In the genomic region with DNA sequence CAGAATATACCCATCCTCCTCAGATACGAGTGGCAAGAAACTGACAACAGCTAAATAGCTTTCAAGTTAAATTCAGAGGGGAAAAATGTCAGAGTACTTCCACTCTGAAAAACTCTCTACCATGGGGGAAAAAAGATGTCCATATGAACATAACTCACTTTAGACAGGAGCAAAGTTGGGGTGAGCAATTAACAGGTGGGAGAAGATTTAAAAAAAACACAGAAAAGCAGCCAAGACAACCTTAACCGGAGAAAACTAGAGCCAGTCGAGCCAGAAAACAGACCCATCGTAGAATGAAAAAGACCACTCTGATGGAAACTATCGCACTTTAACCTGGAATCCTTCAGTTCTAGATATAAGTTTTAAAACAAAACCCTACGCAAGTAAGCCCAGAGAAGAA, we compare ENCODE assay signal across 9 cellular contexts. TPM values are rescaled to one million over a fixed set of nuclear protein-coding genes. Genes with fewer than 3 reads are reported as not detected.
A peak's percentile ranks its signal among the peaks of the same experiment; 100 is the strongest.
DNase-seq lines count a peak whose midpoint lies in the region; ATAC-seq and TF ChIP-seq lines count a peak whose summit lies in the region.
"Had no signal": no experiment of that assay in that cellular context is flagged by ENCODE, and none has a peak within 500 bp of the region (broad histone marks: within the 10 kb centered on the region; RNA-seq: fewer than 3 reads in every experiment).

No MANE protein-coding gene starts in this region.

- ATAC-seq in heart left ventricle (no peak), Right ventricle myocardium inferior (no peak), GM19395 (IDR thresholded peaks at IDR 0.05; ENCODE audit: unreplicated experiment) (no peak), GM21367 (IDR thresholded peaks at IDR 0.05; ENCODE audit: unreplicated experiment) (no peak)

- TF ChIP-seq POLR2A in heart left ventricle (IDR thresholded peaks at IDR 0.05) (no peak), vagina (IDR thresholded peaks at IDR 0.05) (no peak)

- H3K27ac ChIP-seq in heart left ventricle = peak overlapping the region; percentile 71 to 97 (median 91)
- H3K27ac ChIP-seq in vagina = peak overlapping the region; percentile 86

- H3K27me3 Mint-ChIP-seq in MCF 10A (ENCODE audit: insufficient read depth, unreplicated experiment) (no peaks in the 10 kb centered on the region), mesothelial cell of epicardium (ENCODE audit: low read depth) (no peaks in the 10 kb centered on the region)

- DNase-seq in heart left ventricle (no peak), Right ventricle myocardium inferior (ENCODE audit: missing footprints) (no peak), MCF 10A (ENCODE audit: unreplicated experiment) (no peak), mesothelial cell of epicardium (ENCODE audit: low spot score in 2 of 2, unreplicated experiment in 2 of 2) (no peak), vagina (ENCODE audit: extremely low spot score in 2 of 2) (no peak), NCI-H526 treated with DMSO at 0.1 percent for 48 hours (lab: John Stamatoyannopoulos, UW) (no peak)
- DNase-seq: NCI-H1417 treated with DMSO at 0.1 percent for 48 hours had no signal

- no peaks in the 10 kb centered on the region for H3K9me3 ChIP-seq in heart left ventricle
- no peaks in the 10 kb centered on the region for H3K9me3 ChIP-seq in vagina

- H3K36me3 Mint-ChIP-seq in MCF 10A (ENCODE audit: insufficient read depth, unreplicated experiment) (peaks cover 54% of the 10 kb centered on the region), mesothelial cell of epicardium (peaks cover 12% of the 10 kb centered on the region)

- POLR2A ChIA-PET in MCF 10A (lab: Yijun Ruan, JAX) = interaction anchor here (0.5 to 3.9 kb wide), 15 partner anchors 9 to 377 kb away, joined by 3 to 20 read pairs (median 4); a partner anchor contains a TSS

- WGBS in heart left ventricle, 4 donors = 5 to 6% (median 6%) methylated on average over 6 of the region's 6 CpGs

- H3K4me1 Mint-ChIP-seq in MCF 10A (ENCODE audit: insufficient read depth, unreplicated experiment) = peaks cover 18% of the 10 kb centered on the region
- H3K4me1 Mint-ChIP-seq in mesothelial cell of epicardium = peaks cover 12% of the 10 kb centered on the region

- H3K36me3 ChIP-seq in heart left ventricle (peaks cover 0 to 46% (median 42%) of the 10 kb centered on the region in 9 donors), vagina (peaks cover 0 to 19% of the 10 kb centered on the region in 2 donors)

- H3K4me3 ChIP-seq in heart left ventricle (peak overlapping the region; percentile 58 to 86 (median 72)), vagina (peak overlapping the region; percentile 75 to 88)

- H3K27me3 ChIP-seq in heart left ventricle = no peaks in the 10 kb centered on the region
- no peaks in the 10 kb centered on the region for H3K27me3 ChIP-seq in vagina

- no peak for TF ChIP-seq CTCF in heart left ventricle (IDR thresholded peaks at IDR 0.05)
- no peak for TF ChIP-seq CTCF in MCF 10A (IDR thresholded peaks at IDR 0.05; ENCODE audit: unreplicated experiment)
- TF ChIP-seq CTCF in mesothelial cell of epicardium (IDR thresholded peaks at IDR 0.05; ENCODE audit: unreplicated experiment) = no peak
- TF ChIP-seq CTCF in vagina (IDR thresholded peaks at IDR 0.05) = no peak

- H3K4me1 ChIP-seq in heart left ventricle = peaks cover 0 to 32% (median 18%) of the 10 kb centered on the region in 12 donors
- H3K4me1 ChIP-seq in vagina = peaks cover 22% of the 10 kb centered on the region

- intact Hi-C loops in heart left ventricle (cut with DNase I) = loop anchor here in 1 of 10 donors (5.0 kb wide), 1 partner anchor 177 kb away; no protein-coding TSS in a partner anchor
- intact Hi-C loops in Right ventricle myocardium inferior (cut with DNase I) = loop anchor here (5.0 kb wide), 2 partner anchors 43 to 372 kb away; no protein-coding TSS in a partner anchor
- intact Hi-C loops in MCF 10A (cut with micrococcal nuclease) = no loop called here
- intact Hi-C loops in vagina (cut with DNase I) = no loop called here

- no peaks in the 10 kb centered on the region for H3K9me3 Mint-ChIP-seq in MCF 10A (ENCODE audit: unreplicated experiment)
- H3K9me3 Mint-ChIP-seq in mesothelial cell of epicardium = no peaks in the 10 kb centered on the region

- H3K27ac Mint-ChIP-seq in MCF 10A (ENCODE audit: low read depth, unreplicated experiment) (peak overlapping the region; percentile 88), mesothelial cell of epicardium (peak overlapping the region; percentile 95)

- CTCF ChIA-PET in MCF 10A (lab: Yijun Ruan, JAX) = interaction anchor here (0.7 to 1.4 kb wide), 3 partner anchors 11 to 58 kb away, joined by 3 to 4 read pairs (median 3); no protein-coding TSS in a partner anchor

- H3K4me3 Mint-ChIP-seq in MCF 10A (ENCODE audit: unreplicated experiment) (peak overlapping the region; percentile 90), mesothelial cell of epicardium (peak overlapping the region; percentile 84)

- BruUV-seq in MCF 10A (replicated peaks; lab: Mats Ljungman, UMichigan) = TSS peak; percentile 47

RNA-seq across cellular contexts. Expression of a gene that starts 0.8 kb away (rescaled TPM):
- 10 to 100 TPM in 8 of 9 donors, 1 to 10 TPM in 1; 9.7 to 45.9 (median 25.9) TPM for total RNA-seq in heart left ventricle
- 10 to 100 TPM in 1 of 2 donors, 1 to 10 TPM in 1; 6.9 to 19.2 TPM for polyA plus RNA-seq in heart left ventricle
- 24.8 TPM for total RNA-seq in Right ventricle myocardium inferior
- 38.4 and 41.9 TPM in 2 replicates for total RNA-seq in MCF 10A (2022)
- total RNA-seq in mesothelial cell of epicardium = 36.8 to 42.4 TPM (median 39.2 TPM) in 3 replicates
- total RNA-seq in vagina = 27.7 TPM

RNA-seq across cellular contexts. Expression of a gene that starts 33.4 kb away (rescaled TPM):
- total RNA-seq in heart left ventricle (under 1 TPM in 2 of 9 donors, not detected in 7; 0.56 to 0.76 TPM), Right ventricle myocardium inferior (not detected), MCF 10A (2022) (0.51 and 1.2 TPM in 2 replicates), mesothelial cell of epicardium (1.2 to 1.7 TPM (median 1.4 TPM) in 3 replicates), vagina (not detected)
- under 1 TPM in 1 of 2 donors, not detected in 1; 0.08 TPM for polyA plus RNA-seq in heart left ventricle

RNA-seq across cellular contexts. Expression of a gene that starts 39.4 kb away (rescaled TPM):
- 10 to 100 TPM; 31.1 to 89.2 (median 65.0) TPM for total RNA-seq in heart left ventricle
- polyA plus RNA-seq in heart left ventricle = 10 to 100 TPM; 46.3 to 65.7 TPM
- 65.5 TPM for total RNA-seq in Right ventricle myocardium inferior
- total RNA-seq in MCF 10A (2022) = 112 and 118 TPM in 2 replicates
- 96.6 to 102 TPM (median 101 TPM) in 3 replicates for total RNA-seq in mesothelial cell of epicardium
- 37.6 TPM for total RNA-seq in vagina

RNA-seq across cellular contexts. Expression of a gene that starts 45.4 kb away (rescaled TPM):
- 10 to 100 TPM in 5 of 9 donors, 1 to 10 TPM in 4; 5.4 to 13.9 (median 10.3) TPM for total RNA-seq in heart left ventricle
- polyA plus RNA-seq in heart left ventricle = 10 to 100 TPM in 1 of 2 donors, 1 to 10 TPM in 1; 4.7 to 11.1 TPM
- 9.6 TPM for total RNA-seq in Right ventricle myocardium inferior
- total RNA-seq in MCF 10A (2022) = 55.4 and 62.1 TPM in 2 replicates
- 27.2 to 31.4 TPM (median 30.5 TPM) in 3 replicates for total RNA-seq in mesothelial cell of epicardium
- 15.2 TPM for total RNA-seq in vagina

RNA-seq across cellular contexts. Expression of a gene that starts 45.6 kb away (rescaled TPM):
- total RNA-seq in heart left ventricle = 10 to 100 TPM; 19.7 to 43.0 (median 26.5) TPM
- 10 to 100 TPM; 13.3 to 19.9 TPM for polyA plus RNA-seq in heart left ventricle
- 19.6 TPM for total RNA-seq in Right ventricle myocardium inferior
- total RNA-seq in MCF 10A (2022) = 29.3 and 33.3 TPM in 2 replicates
- 48.2 to 49.4 TPM (median 49.0 TPM) in 3 replicates for total RNA-seq in mesothelial cell of epicardium
- total RNA-seq in vagina = 46.2 TPM
